In the genomic region with DNA sequence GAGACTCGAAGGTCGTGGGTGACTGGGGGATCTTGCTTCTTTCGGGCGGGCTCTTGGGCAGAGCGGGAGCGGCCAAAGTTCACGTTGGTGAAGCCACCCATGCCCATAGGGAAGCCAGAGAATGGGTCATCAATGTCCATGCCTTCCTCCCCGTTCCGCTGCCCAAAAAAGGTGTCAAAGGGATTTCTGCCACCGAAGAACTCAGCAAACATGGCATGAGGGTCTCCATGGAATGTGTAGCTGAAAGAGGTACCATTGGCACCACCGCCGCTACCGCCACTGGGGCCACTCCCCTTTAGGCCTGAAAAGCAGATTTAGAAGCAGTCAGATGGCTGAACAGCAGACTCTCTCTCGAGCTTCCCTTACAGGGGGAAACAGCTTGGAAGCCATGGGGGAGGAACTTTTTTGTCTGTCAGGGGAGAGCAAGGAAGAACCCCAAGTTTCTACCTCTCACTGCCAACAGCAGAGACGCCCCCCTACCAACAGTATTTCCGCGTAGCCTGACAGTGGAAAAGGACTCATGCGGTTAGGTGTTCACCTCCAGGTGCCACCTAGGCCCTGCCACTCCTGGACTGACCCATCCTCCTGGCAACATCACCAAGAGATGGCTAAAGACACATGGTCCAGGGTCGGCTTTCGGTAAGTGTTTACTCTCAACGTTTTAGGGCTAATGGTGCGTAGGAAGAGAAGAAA, we compare ENCODE assay signal across 8 cellular contexts. TPM values are rescaled to one million over a fixed set of nuclear protein-coding genes. Genes with fewer than 3 reads are reported as not detected.
DNase-seq lines count a peak whose midpoint lies in the region; ATAC-seq and TF ChIP-seq lines count a peak whose summit lies in the region.

No MANE protein-coding gene starts in this region.

- H3K4me1 ChIP-seq in DND-41 (ENCODE audit: insufficient read depth, low read length) = peaks cover 44% of the 10 kb centered on the region
- peaks cover 15% of the 10 kb centered on the region for H3K4me1 ChIP-seq in OCI-LY3 (ENCODE audit: low read length)
- H3K4me1 ChIP-seq in neural progenitor cell = peaks cover 5% of the 10 kb centered on the region

- H2AFZ ChIP-seq in DND-41 (ENCODE audit: low read depth, low read length) = no peak overlapping the region
- H2AFZ ChIP-seq in OCI-LY3 (ENCODE audit: low read depth, low read length) = no peak overlapping the region
- H2AFZ ChIP-seq in neural progenitor cell (replicated peaks) = no peak overlapping the region

- no peaks in the 10 kb centered on the region for H3K9me3 Mint-ChIP-seq in effector memory CD8-positive, alpha-beta T cell
- no peaks in the 10 kb centered on the region for H3K9me3 Mint-ChIP-seq in neural progenitor cell

- H3K4me1 Mint-ChIP-seq in effector memory CD8-positive, alpha-beta T cell (ENCODE audit: low read depth in 2 of 2) = peaks cover 42% of the 10 kb centered on the region in 2 donors
- peaks cover 39% of the 10 kb centered on the region for H3K4me1 Mint-ChIP-seq in neural progenitor cell

- ATAC-seq in DND-41 (ENCODE audit: insufficient read depth, low read depth) (no peak), HG03432 (IDR thresholded peaks at IDR 0.05; ENCODE audit: unreplicated experiment) (no peak)
- ATAC-seq in effector memory CD8-positive, alpha-beta T cell (replicated peaks) = no peak

- peak overlapping the region; percentile 95 for H3K27ac ChIP-seq in DND-41 (ENCODE audit: low read length)
- H3K27ac ChIP-seq in OCI-LY3 (ENCODE audit: low read length) = no peak overlapping the region; the same call in 1 of the 2 replicates
- H3K27ac ChIP-seq in neural progenitor cell = no peak overlapping the region

- H3K27ac Mint-ChIP-seq in effector memory CD8-positive, alpha-beta T cell = peak overlapping the region; percentile 98
- no peak overlapping the region for H3K27ac Mint-ChIP-seq in neural progenitor cell

- H3K9me3 ChIP-seq in DND-41 (ENCODE audit: insufficient read depth, low read length, severe bottlenecking) (no peaks in the 10 kb centered on the region), OCI-LY3 (ENCODE audit: insufficient read depth, low read length) (no peaks in the 10 kb centered on the region), neural progenitor cell (ENCODE audit: low read depth) (no peaks in the 10 kb centered on the region)

- peaks cover 47% of the 10 kb centered on the region for H3F3A ChIP-seq in neural progenitor cell (ENCODE audit: low read depth)

- H3K27me3 ChIP-seq in DND-41 (ENCODE audit: insufficient read depth, low read length, poor library complexity) (no peaks in the 10 kb centered on the region), OCI-LY3 (ENCODE audit: low read depth, low read length) (no peaks in the 10 kb centered on the region), neural progenitor cell (no peaks in the 10 kb centered on the region)

- H3K36me3 ChIP-seq in DND-41 (ENCODE audit: insufficient read depth, low read length) = peaks cover 35% of the 10 kb centered on the region
- peaks cover 31% of the 10 kb centered on the region for H3K36me3 ChIP-seq in OCI-LY3 (replicated peaks; ENCODE audit: low read depth, low read length)
- H3K36me3 ChIP-seq in neural progenitor cell = no peaks in the 10 kb centered on the region

- DNase-seq in DND-41 = no peak
- DNase-seq in effector memory CD8-positive, alpha-beta T cell = no peak
- no peak for DNase-seq in neural progenitor cell (ENCODE audit: low spot score)
- no peak for DNase-seq in NCI-H2029 (lab: John Stamatoyannopoulos, UW)
- no peak for DNase-seq in NCI-H446 (lab: John Stamatoyannopoulos, UW)
- no peak for DNase-seq in 8988T

- H3K9ac ChIP-seq in DND-41 (ENCODE audit: low read depth, low read length) (peak overlapping the region; percentile 89), OCI-LY3 (ENCODE audit: low read length) (peak overlapping the region; percentile 89), neural progenitor cell (peak overlapping the region; percentile 91)

- H3K4me2 ChIP-seq in DND-41 (ENCODE audit: insufficient read depth, low read length) (peak overlapping the region; percentile 98), OCI-LY3 (ENCODE audit: low read length) (peak overlapping the region; percentile 88), neural progenitor cell (peak overlapping the region; percentile 99)

- H3K4me3 Mint-ChIP-seq in effector memory CD8-positive, alpha-beta T cell = peak overlapping the region; percentile 96
- peak overlapping the region; percentile 90 for H3K4me3 Mint-ChIP-seq in neural progenitor cell

- H3K4me3 ChIP-seq in DND-41 (ENCODE audit: low read depth in 1 of 2, low read length in 2 of 2) (peak overlapping the region; percentile 85 to 92; a peak in 3 of 4 replicates), OCI-LY3 (ENCODE audit: low read length) (peak overlapping the region; percentile 81), neural progenitor cell (peak overlapping the region; percentile 99)

- H3K36me3 Mint-ChIP-seq in effector memory CD8-positive, alpha-beta T cell (ENCODE audit: insufficient read depth) = peaks cover 77% of the 10 kb centered on the region
- H3K36me3 Mint-ChIP-seq in neural progenitor cell = peaks cover 26% of the 10 kb centered on the region

- TF ChIP-seq CTCF in DND-41 (IDR thresholded peaks at IDR 0.05; ENCODE audit: borderline replicate concordance, extremely low read depth, low read length, poor library complexity, severe bottlenecking) = no peak
- TF ChIP-seq CTCF in OCI-LY3 (IDR thresholded peaks at IDR 0.05; ENCODE audit: low read depth, low read length) = no peak
- no peak for TF ChIP-seq CTCF in neural progenitor cell (IDR thresholded peaks at IDR 0.05)

- H3K79me2 ChIP-seq in DND-41 (ENCODE audit: insufficient read depth, low read length) (peaks cover 37% of the 10 kb centered on the region), OCI-LY3 (ENCODE audit: low read length) (peaks cover 31% of the 10 kb centered on the region), neural progenitor cell (ENCODE audit: low read depth) (peaks cover 36% of the 10 kb centered on the region)

- H3K27me3 Mint-ChIP-seq in effector memory CD8-positive, alpha-beta T cell = no peaks in the 10 kb centered on the region
- H3K27me3 Mint-ChIP-seq in neural progenitor cell (ENCODE audit: insufficient read depth, low read depth) = peaks cover 10% of the 10 kb centered on the region

- H4K20me1 ChIP-seq in DND-41 (ENCODE audit: insufficient read depth, low read length) (peaks cover 40% of the 10 kb centered on the region), OCI-LY3 (ENCODE audit: insufficient read depth, low read length) (peaks cover 24% of the 10 kb centered on the region), neural progenitor cell (ENCODE audit: low read depth) (peaks cover 35% of the 10 kb centered on the region)

RNA-seq across cellular contexts. Expression of a gene that starts 1.3 kb away (rescaled TPM):
- 61.4 and 61.9 TPM in 2 replicates for total RNA-seq in neural progenitor cell (ENCODE audit: low replicate concordance)

RNA-seq across cellular contexts. Expression of a gene that starts 12.5 kb away (rescaled TPM):
- total RNA-seq in neural progenitor cell (ENCODE audit: low replicate concordance) = 41.9 and 96.4 TPM in 2 replicates

RNA-seq across cellular contexts. Expression of a gene that starts 21.0 kb away (rescaled TPM):
- 23.6 and 83.6 TPM in 2 replicates for total RNA-seq in neural progenitor cell (ENCODE audit: low replicate concordance)

RNA-seq across cellular contexts. Expression of a gene that starts 41.7 kb away (rescaled TPM):
- not detected in 2 replicates for total RNA-seq in neural progenitor cell (ENCODE audit: low replicate concordance)

RNA-seq across cellular contexts. Expression of a gene that starts 55.0 kb away (rescaled TPM):
- total RNA-seq in neural progenitor cell (ENCODE audit: low replicate concordance) = 38.0 and 177 TPM in 2 replicates
